24 cellular contexts compared by ENCODE assay signal in the genomic region with DNA sequence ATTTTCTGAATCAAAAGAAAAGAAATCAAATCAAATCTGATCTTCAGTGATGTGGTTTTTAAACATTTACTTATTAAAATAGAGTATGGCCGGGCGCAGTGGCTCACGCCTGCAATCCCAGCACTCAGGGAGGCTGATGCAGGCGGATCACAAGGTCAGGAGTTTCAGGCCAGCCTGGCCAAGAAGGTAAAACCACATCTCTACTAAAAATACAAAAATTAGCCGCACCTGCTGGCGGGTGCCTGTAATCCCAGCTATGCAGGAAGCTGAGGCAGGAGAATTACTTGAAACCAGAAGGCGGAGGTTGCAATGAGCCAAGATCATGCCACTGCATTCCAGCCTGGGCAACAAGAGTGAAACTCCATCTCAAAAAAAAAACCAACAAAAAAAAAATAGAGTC.
"Had no signal": no experiment of that assay in that cellular context is flagged by ENCODE, and none has a peak within 500 bp of the region (broad histone marks: within the 10 kb centered on the region; RNA-seq: fewer than 3 reads in every experiment).

No MANE protein-coding gene starts in this region.

- H3K27me3 Mint-ChIP-seq: activated CD4-positive, alpha-beta memory T cell treated with anti-CD3 and anti-CD28 coated beads for 36 hours; activated CD4-positive, alpha-beta T cell treated with anti-CD3 and anti-CD28 coated beads, Interleukin-2, amount 10 ng/mL, durations not matched to agents 7 days and 5 days; activated naive CD8-positive, alpha-beta T cell; T-cell had no signal

- H3K36me3 ChIP-seq: brain microvascular endothelial cell, cardiac muscle cell had no signal

- ATAC-seq: activated T-cell treated with anti-CD3 and anti-CD28 coated beads, Interleukin-2, amount 50 U/mL, for 4 hours; PC-3; T-cell had no signal

- DNase-seq: activated CD4-positive, alpha-beta memory T cell treated with anti-CD3 and anti-CD28 coated beads for 36 hours; activated CD4-positive, alpha-beta T cell treated with anti-CD3 and anti-CD28 coated beads, Interleukin-2, amount 10 ng/mL, durations not matched to agents 7 days and 5 days; activated CD4-positive, CD25-positive, alpha-beta regulatory T cell; activated CD8-positive, alpha-beta memory T cell treated with anti-CD3 and anti-CD28 coated beads for 24 hours; activated effector memory CD4-positive, alpha-beta T cell treated with anti-CD3 and anti-CD28 coated beads, Interleukin-2, amount 50 U/mL, for 16 hours; activated naive CD4-positive, alpha-beta T cell treated with anti-CD3 and anti-CD28 coated beads for 36 hours; activated T-cell treated with anti-CD3 and anti-CD28 coated beads, Interleukin-2, amount 50 U/mL, for 4 hours; amygdala; brain microvascular endothelial cell; KG1; MV-4-11; NCI-H1105; NCI-H1436 treated with DMSO at 0.1 percent for 48 hours; NCI-H187; NCI-H2081; NCI-H510A treated with DMSO at 0.1 percent for 48 hours; NCI-H69; PC-3; SHP77 treated with DMSO at 0.1 percent for 48 hours; T-cell; T-helper 2 cell had no signal

- H3K4me3 Mint-ChIP-seq: activated CD4-positive, alpha-beta memory T cell treated with anti-CD3 and anti-CD28 coated beads for 36 hours; activated CD4-positive, alpha-beta T cell treated with anti-CD3 and anti-CD28 coated beads, Interleukin-2, amount 10 ng/mL, durations not matched to agents 7 days and 5 days; activated naive CD4-positive, alpha-beta T cell treated with anti-CD3 and anti-CD28 coated beads for 36 hours; activated naive CD8-positive, alpha-beta T cell; activated T-cell treated with anti-CD3 and anti-CD28 coated beads, Interleukin-2, amount 50 U/mL, for 4 hours; T-cell had no signal

- H3K27ac Mint-ChIP-seq: activated CD4-positive, alpha-beta memory T cell treated with anti-CD3 and anti-CD28 coated beads for 36 hours; activated CD4-positive, alpha-beta T cell treated with anti-CD3 and anti-CD28 coated beads, Interleukin-2, amount 10 ng/mL, durations not matched to agents 7 days and 5 days; activated naive CD4-positive, alpha-beta T cell treated with anti-CD3 and anti-CD28 coated beads for 36 hours; activated naive CD8-positive, alpha-beta T cell; T-cell had no signal

- H3K4me3 ChIP-seq: cardiac muscle cell had no signal

- H3K4me1 Mint-ChIP-seq: activated CD4-positive, alpha-beta T cell treated with anti-CD3 and anti-CD28 coated beads, Interleukin-2, amount 10 ng/mL, durations not matched to agents 7 days and 5 days; T-cell had no signal

- H3K9me3 Mint-ChIP-seq: activated CD4-positive, alpha-beta memory T cell treated with anti-CD3 and anti-CD28 coated beads for 36 hours; activated CD4-positive, alpha-beta T cell treated with anti-CD3 and anti-CD28 coated beads, Interleukin-2, amount 10 ng/mL, durations not matched to agents 7 days and 5 days; activated naive CD4-positive, alpha-beta T cell treated with anti-CD3 and anti-CD28 coated beads for 36 hours; activated T-cell treated with anti-CD3 and anti-CD28 coated beads, Interleukin-2, amount 50 U/mL, for 4 hours; T-cell had no signal

- H3K27me3 ChIP-seq: brain microvascular endothelial cell, cardiac muscle cell had no signal

- H3K27ac ChIP-seq: brain microvascular endothelial cell, cardiac muscle cell, VCaP had no signal
